12 cellular contexts compared by ENCODE assay signal in the genomic region with DNA sequence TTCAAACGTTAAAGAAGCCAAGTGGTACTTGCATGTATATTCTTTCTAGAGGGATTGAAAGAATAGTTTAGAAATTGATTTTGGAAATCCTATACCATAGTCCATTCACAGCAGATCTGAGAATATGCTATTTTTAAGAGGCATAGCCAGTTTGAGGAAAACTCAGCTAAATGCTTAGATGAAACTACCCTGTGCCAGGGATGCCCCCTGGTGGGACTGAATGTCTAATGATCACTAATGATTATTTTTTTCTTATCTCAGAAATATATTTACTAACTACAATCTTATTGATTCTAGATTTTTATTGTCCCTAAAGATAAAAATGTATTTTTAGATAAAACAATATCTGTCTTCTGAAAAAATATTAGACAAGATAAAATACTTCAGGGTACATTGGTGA.
DNase-seq lines count a peak whose midpoint lies in the region; ATAC-seq and TF ChIP-seq lines count a peak whose summit lies in the region.
"Had no signal": no experiment of that assay in that cellular context is flagged by ENCODE, and none has a peak within 500 bp of the region (broad histone marks: within the 10 kb centered on the region; RNA-seq: fewer than 3 reads in every experiment).

No MANE protein-coding gene starts in this region.

- TF ChIP-seq CTCF in BE2C (IDR thresholded peaks at IDR 0.05; ENCODE audit: low read depth, low read length) (peak; percentile 75), VCaP (conservative IDR thresholded peaks at IDR 0.05) (peak; percentile 78)
- TF ChIP-seq CTCF in activated CD8-positive, alpha-beta T cell treated with anti-CD3 and anti-CD28 coated beads for 36 hours (IDR thresholded peaks at IDR 0.05) = no peak

- no peaks in the 10 kb centered on the region; the same call in 1 of the 2 replicates for H3K4me1 ChIP-seq in BE2C

- DNase-seq in BE2C = peak; percentile 72
- peak; percentile 5 for DNase-seq in HK-2 (ENCODE audit: unreplicated experiment)
- DNase-seq in iPS-NIHi7 (ENCODE audit: extremely low spot score) = peak; percentile 8
- DNase-seq in DMS153 (lab: John Stamatoyannopoulos, UW) = no peak
- DNase-seq in activated CD8-positive, alpha-beta T cell treated with anti-CD3 and anti-CD28 coated beads for 36 hours = no peak
- DNase-seq in left ventricle myocardium superior = no peak
- DNase-seq: foreskin fibroblast; GM23248; naive thymus-derived CD4-positive, alpha-beta T cell; stimulated activated CD4-positive, alpha-beta T cell treated with anti-CD3 and anti-CD28 coated beads, Interleukin-2, amount 100 ng/mL, for 48 hours had no signal

- no peaks in the 10 kb centered on the region for H3K9me3 Mint-ChIP-seq in activated CD8-positive, alpha-beta T cell treated with anti-CD3 and anti-CD28 coated beads for 36 hours

- H3K27me3 ChIP-seq in BE2C = no peaks in the 10 kb centered on the region

- no peak overlapping the region for H3K27ac Mint-ChIP-seq in activated CD8-positive, alpha-beta T cell treated with anti-CD3 and anti-CD28 coated beads for 36 hours
- H3K27ac Mint-ChIP-seq: naive thymus-derived CD4-positive, alpha-beta T cell had no signal

- no peak for ATAC-seq in activated CD8-positive, alpha-beta T cell treated with anti-CD3 and anti-CD28 coated beads for 36 hours
- ATAC-seq in left ventricle myocardium superior (no peak), HG03521 (IDR thresholded peaks at IDR 0.05; ENCODE audit: unreplicated experiment) (no peak)
- ATAC-seq: naive thymus-derived CD4-positive, alpha-beta T cell had no signal

- H3K27me3 Mint-ChIP-seq in activated CD8-positive, alpha-beta T cell treated with anti-CD3 and anti-CD28 coated beads for 36 hours = no peaks in the 10 kb centered on the region
- H3K27me3 Mint-ChIP-seq: naive thymus-derived CD4-positive, alpha-beta T cell had no signal

- H3K27ac ChIP-seq in VCaP = no peak overlapping the region
- H3K27ac ChIP-seq: GM23248 had no signal

- no peak overlapping the region for H3K4me3 Mint-ChIP-seq in activated CD8-positive, alpha-beta T cell treated with anti-CD3 and anti-CD28 coated beads for 36 hours
- H3K4me3 Mint-ChIP-seq: naive thymus-derived CD4-positive, alpha-beta T cell had no signal

- no peaks in the 10 kb centered on the region for H3K36me3 ChIP-seq in BE2C

- no peaks in the 10 kb centered on the region for H3K4me1 Mint-ChIP-seq in activated CD8-positive, alpha-beta T cell treated with anti-CD3 and anti-CD28 coated beads for 36 hours (ENCODE audit: low read depth)
- H3K4me1 Mint-ChIP-seq: naive thymus-derived CD4-positive, alpha-beta T cell had no signal

- intact Hi-C loops in activated CD8-positive, alpha-beta T cell treated with anti-CD3 and anti-CD28 coated beads for 36 hours (cut with micrococcal nuclease) = no loop called here
- intact Hi-C loops in left ventricle myocardium superior (cut with micrococcal nuclease) = no loop called here

- CTCF ChIA-PET in activated CD8-positive, alpha-beta T cell treated with anti-CD3 and anti-CD28 coated beads for 36 hours (lab: Charles Lee) = no interaction called here

- POLR2A ChIA-PET in activated CD8-positive, alpha-beta T cell treated with anti-CD3 and anti-CD28 coated beads for 36 hours (lab: Charles Lee) = no interaction called here

- no peak overlapping the region for H3K4me3 ChIP-seq in BE2C (ENCODE audit: low read depth, low read length)
- H3K4me3 ChIP-seq: GM23248 had no signal

- no peaks in the 10 kb centered on the region for H3K9me3 ChIP-seq in BE2C

- H3K36me3 Mint-ChIP-seq in activated CD8-positive, alpha-beta T cell treated with anti-CD3 and anti-CD28 coated beads for 36 hours (ENCODE audit: low read depth) = no peaks in the 10 kb centered on the region
- H3K36me3 Mint-ChIP-seq: naive thymus-derived CD4-positive, alpha-beta T cell had no signal

Comparison
In these comparisons a context has a peak if more than half of its experiments do, and no peak if none do; other contexts are left out.
1. DNase-seq: peak in BE2C (single experiment), HK-2 (single experiment) and iPS-NIHi7 (single experiment); none in DMS153 (single experiment), activated CD8-positive, alpha-beta T cell treated with anti-CD3 and anti-CD28 coated beads for 36 hours (single experiment) and left ventricle myocardium superior (single experiment).